In genomic region chr1:151547900-151548230, GRCh38 we compare ENCODE assay signal across 13 cellular contexts. TPM values are rescaled to one million over a fixed set of nuclear protein-coding genes. Genes with fewer than 3 reads are reported as not detected.
DNase-seq lines count a peak whose midpoint lies in the region; ATAC-seq and TF ChIP-seq lines count a peak whose summit lies in the region.
"Had no signal": no experiment of that assay in that cellular context is flagged by ENCODE, and none has a peak within 500 bp of the region (broad histone marks: within the 10 kb centered on the region; RNA-seq: fewer than 3 reads in every experiment).

No MANE protein-coding gene starts in this region.

- TF ChIP-seq CTCF in HFFc6 (IDR thresholded peaks at IDR 0.05), result no peak
- no peak for TF ChIP-seq CTCF in body of pancreas (IDR thresholded peaks at IDR 0.05)
- TF ChIP-seq CTCF in liver (IDR thresholded peaks at IDR 0.05; ENCODE audit: low read depth, low read length, missing input control), result no peak
- TF ChIP-seq CTCF in BE2C (IDR thresholded peaks at IDR 0.05; ENCODE audit: low read depth, low read length), result no peak

- peaks cover 1% of the 10 kb centered on the region; the same call in 1 of the 2 replicates for H3K27me3 Mint-ChIP-seq in HFFc6 (ENCODE audit: insufficient read depth)
- peaks cover 4 to 5% of the 10 kb centered on the region in 2 donors for H3K27me3 Mint-ChIP-seq in stimulated activated naive B cell treated with anti-CD40 and anti-IgM and Interleukin-4, amounts not matched to agents 10 μg/mL and 1 μg/mL and 100 μg/mL, for 72 hours

- H3K27ac ChIP-seq in body of pancreas, result peak overlapping the region; percentile 50 to 76 (median 72)
- H3K27ac ChIP-seq in liver (ENCODE audit: low read depth in 1 of 2, low read length in 2 of 2), result peak overlapping the region; percentile 77 to 81
- peak overlapping the region in 12 of 21 experiments; percentile 8 to 63 (median 42) for H3K27ac ChIP-seq in skin epidermis
- H3K27ac ChIP-seq: neutrophil had no signal

- no peaks in the 10 kb centered on the region for H3K9me3 ChIP-seq in body of pancreas
- no peaks in the 10 kb centered on the region for H3K9me3 ChIP-seq in liver (ENCODE audit: control insufficient read depth in 4 of 4, low read length in 3 of 4)
- no peaks in the 10 kb centered on the region for H3K9me3 ChIP-seq in BE2C
- H3K9me3 ChIP-seq: neutrophil had no signal

- H3K27me3 ChIP-seq in body of pancreas (no peaks in the 10 kb centered on the region), liver (ENCODE audit: control insufficient read depth in 4 of 4, insufficient read depth in 4 of 4, low read length in 3 of 4) (no peaks in the 10 kb centered on the region), BE2C (no peaks in the 10 kb centered on the region)

- peak overlapping the region; percentile 89; the same call in 1 of the 2 replicates for H3K27ac Mint-ChIP-seq in HFFc6
- no peak overlapping the region for H3K27ac Mint-ChIP-seq in stimulated activated naive B cell treated with anti-CD40 and anti-IgM and Interleukin-4, amounts not matched to agents 10 μg/mL and 1 μg/mL and 100 μg/mL, for 72 hours

- H3K9me3 Mint-ChIP-seq in HFFc6, result no peaks in the 10 kb centered on the region
- H3K9me3 Mint-ChIP-seq in stimulated activated naive B cell treated with anti-CD40 and anti-IgM and Interleukin-4, amounts not matched to agents 10 μg/mL and 1 μg/mL and 100 μg/mL, for 72 hours, result no peaks in the 10 kb centered on the region
- H3K9me3 Mint-ChIP-seq: activated naive CD4-positive, alpha-beta T cell treated with anti-CD3 and anti-CD28 coated beads, Interleukin-2, amount 50 U/mL, for 72 hours had no signal

- no peak overlapping the region for H3K9ac ChIP-seq in liver (ENCODE audit: low read depth in 1 of 2, low read length in 2 of 2)

- ATAC-seq in body of pancreas, result no peak
- no peak for ATAC-seq in stimulated activated naive B cell treated with anti-CD40 and anti-IgM and Interleukin-4, amounts not matched to agents 10 μg/mL and 1 μg/mL and 100 μg/mL, for 72 hours (replicated peaks)

- H3K4me1 ChIP-seq in body of pancreas (peaks cover 47% of the 10 kb centered on the region), liver (ENCODE audit: control insufficient read depth in 4 of 4, insufficient read depth in 4 of 4, low read length in 3 of 4) (peaks cover 5 to 13% (median 10%) of the 10 kb centered on the region in 4 donors), BE2C (no peaks in the 10 kb centered on the region)

- peaks cover 57% of the 10 kb centered on the region for H3K4me1 Mint-ChIP-seq in HFFc6 (ENCODE audit: low read depth)
- H3K4me1 Mint-ChIP-seq in stimulated activated naive B cell treated with anti-CD40 and anti-IgM and Interleukin-4, amounts not matched to agents 10 μg/mL and 1 μg/mL and 100 μg/mL, for 72 hours, result peaks cover 0 to 2% of the 10 kb centered on the region in 2 donors

- no peak for TF ChIP-seq POLR2A in body of pancreas (IDR thresholded peaks at IDR 0.05)

- H3K4me3 Mint-ChIP-seq in HFFc6, result peak overlapping the region; percentile 85
- H3K4me3 Mint-ChIP-seq in stimulated activated naive B cell treated with anti-CD40 and anti-IgM and Interleukin-4, amounts not matched to agents 10 μg/mL and 1 μg/mL and 100 μg/mL, for 72 hours, result no peak overlapping the region

- peaks cover 6% of the 10 kb centered on the region; the same call in 1 of the 2 replicates for H3K36me3 Mint-ChIP-seq in HFFc6 (ENCODE audit: low read depth)
- H3K36me3 Mint-ChIP-seq in stimulated activated naive B cell treated with anti-CD40 and anti-IgM and Interleukin-4, amounts not matched to agents 10 μg/mL and 1 μg/mL and 100 μg/mL, for 72 hours, result no peaks in the 10 kb centered on the region
- H3K36me3 Mint-ChIP-seq: activated naive CD4-positive, alpha-beta T cell treated with anti-CD3 and anti-CD28 coated beads, Interleukin-2, amount 50 U/mL, for 72 hours had no signal

- H3K4me3 ChIP-seq in body of pancreas, result no peak overlapping the region
- no peak overlapping the region for H3K4me3 ChIP-seq in liver (ENCODE audit: low read depth in 1 of 3, low read length in 3 of 3)
- no peak overlapping the region for H3K4me3 ChIP-seq in skin epidermis
- no peak overlapping the region for H3K4me3 ChIP-seq in BE2C (ENCODE audit: low read depth, low read length)

- TF ChIP-seq RAD21 in liver (IDR thresholded peaks at IDR 0.05), result no peak

- H3K36me3 ChIP-seq in body of pancreas (replicated peaks in 1 of 2; ENCODE audit: insufficient read depth in 1 of 2, low read depth in 2 of 2) (no peaks in the 10 kb centered on the region), liver (ENCODE audit: control insufficient read depth in 4 of 4, insufficient read depth in 3 of 4, low read depth in 1 of 4, low read length in 3 of 4) (no peaks in the 10 kb centered on the region), BE2C (no peaks in the 10 kb centered on the region)
- H3K36me3 ChIP-seq: neutrophil had no signal

- DNase-seq in HFFc6, result no peak
- DNase-seq in body of pancreas, result no peak
- no peak for DNase-seq in stimulated activated naive B cell treated with anti-CD40 and anti-IgM and Interleukin-4, amounts not matched to agents 10 μg/mL and 1 μg/mL and 100 μg/mL, for 72 hours
- no peak for DNase-seq in BE2C
- no peak for DNase-seq in NCI-H1436 (lab: John Stamatoyannopoulos, UW)
- DNase-seq in T-helper 2 cell, result no peak
- DNase-seq: C1 segment of cervical spinal cord; stimulated activated CD4-positive, alpha-beta T cell treated with anti-CD3 and anti-CD28 coated beads, Interleukin-1b, Interleukin-23, amount 100 ng/mL, for 48 hours had no signal

- 87 to 100% methylated on average over 3 of the region's 3 CpGs for WGBS in body of pancreas, 2 donors
- WGBS in liver, result 98% methylated on average over 3 of the region's 3 CpGs

- intact Hi-C loops in body of pancreas (cut with DNase I), result no loop called here

TF ChIP-seq in liver, 16 proteins besides CTCF, POLR2A, EP300 and RAD21:
- TF ChIP-seq GABPA (IDR thresholded peaks at IDR 0.05 in 1 of 2, conservative IDR thresholded peaks at IDR 0.05 in 1 of 2) (no peak), TAF1 (conservative IDR thresholded peaks at IDR 0.05) (no peak), HNF4G (IDR thresholded peaks at IDR 0.05) (no peak)

RNA-seq across cellular contexts. Expression of gene TUFT1, which starts 7.8 kb away (rescaled TPM):
- total RNA-seq in HFFc6 (2021; fragmentation: NEBNext Ultra II Directional; extraction: Animal tissue kit (Norgen Biotek cat#: 25700)), result 10 to 100 TPM in 2 of 6 experiments, 1 to 10 TPM in 4; 6.5 to 20.2 (median 7.3) TPM
- total RNA-seq in body of pancreas, result 10 to 100 TPM; 10.9 to 17.1 TPM
- 1 to 10 TPM; 3.4 to 4.8 TPM for total RNA-seq in liver
- 1 to 10 TPM; 1.7 to 2.6 TPM for polyA plus RNA-seq in liver
- 4.3 TPM for polyA plus RNA-seq in BE2C (2012; ENCODE audit: insufficient read depth, insufficient read length, low read depth)

RNA-seq across cellular contexts. Expression of gene CGN, which starts 36.7 kb away (rescaled TPM):
- under 1 TPM; 0.17 to 0.28 (median 0.21) TPM for total RNA-seq in HFFc6 (2021; fragmentation: NEBNext Ultra II Directional; extraction: Animal tissue kit (Norgen Biotek cat#: 25700))
- total RNA-seq in body of pancreas, result 10 to 100 TPM; 31.0 to 42.8 TPM
- total RNA-seq in liver, result 10 to 100 TPM; 16.9 to 48.9 TPM
- polyA plus RNA-seq in liver, result 10 to 100 TPM; 19.3 to 19.5 TPM
- polyA plus RNA-seq in BE2C (2012; ENCODE audit: insufficient read depth, insufficient read length, low read depth), result 26.1 TPM
- total RNA-seq: fibroblast of villous mesenchyme had no signal

Comparison
In these comparisons a context has a peak if more than half of its experiments do, and no peak if none do; other contexts are left out.
1. RNA of gene CGN, which starts 36.7 kb away (total RNA-seq): 16.9 to 48.9 TPM in liver and 31.0 to 42.8 TPM in body of pancreas; 0.17 to 0.28 TPM in HFFc6; every median in the first group is over 10 times any median in the second.
2. Peak in every context shown above with its lines, with median percentiles within 50 percentile points of each other: H3K27ac ChIP-seq.